Comparison of ENCODE assay signal across 14 cellular contexts in the genomic region with DNA sequence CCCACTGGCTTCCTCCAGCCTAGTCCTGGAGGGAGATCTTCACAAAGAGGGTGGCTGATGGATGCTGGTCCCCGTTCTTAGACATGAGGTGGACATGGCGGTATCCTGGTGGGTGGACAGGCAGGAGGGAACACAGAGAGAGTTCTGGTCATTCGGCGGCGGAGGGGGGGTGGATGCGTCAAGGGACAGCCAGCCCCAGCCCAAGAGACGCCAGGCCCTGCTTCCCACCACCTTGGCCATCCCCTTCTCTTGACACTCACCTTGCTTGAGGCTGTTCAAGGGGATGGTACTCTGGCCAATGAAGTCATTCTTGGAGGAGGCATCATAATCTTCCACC. TPM values are rescaled to one million over a fixed set of nuclear protein-coding genes. Genes with fewer than 3 reads are reported as not detected.
A peak's percentile ranks its signal among the peaks of the same experiment; 100 is the strongest.
DNase-seq lines count a peak whose midpoint lies in the region; ATAC-seq and TF ChIP-seq lines count a peak whose summit lies in the region.
"Had no signal": no experiment of that assay in that cellular context is flagged by ENCODE, and none has a peak within 500 bp of the region (broad histone marks: within the 10 kb centered on the region; RNA-seq: fewer than 3 reads in every experiment).

No MANE protein-coding gene starts in this region.

- H3K23ac ChIP-seq in IMR-90 (ENCODE audit: low read depth, low read length) = no peak overlapping the region

- H3K27ac Mint-ChIP-seq in CD4-positive, alpha-beta T cell = no peak overlapping the region
- peak overlapping the region; percentile 67 to 68 for H3K27ac Mint-ChIP-seq in effector memory CD8-positive, alpha-beta T cell
- H3K27ac Mint-ChIP-seq: CD4-positive, CD25-positive, alpha-beta regulatory T cell; H9 had no signal

- H3K36me3 ChIP-seq in IMR-90 (ENCODE audit: control insufficient read depth, insufficient read depth, low read length) = peaks cover 29% of the 10 kb centered on the region
- no peaks in the 10 kb centered on the region for H3K36me3 ChIP-seq in mucosa of descending colon (ENCODE audit: low read depth)
- H3K36me3 ChIP-seq: BE2C had no signal

- H4K91ac ChIP-seq in IMR-90 (ENCODE audit: insufficient read depth, low read depth, low read length) = no peak overlapping the region

- H3K4me3 ChIP-seq in IMR-90 (ENCODE audit: insufficient read depth, low read depth, low read length) (no peak overlapping the region), mucosa of descending colon (no peak overlapping the region)

- H2BK15ac ChIP-seq in IMR-90 (ENCODE audit: low read depth, low read length) = no peak overlapping the region

- no peak for TF ChIP-seq RAD21 in IMR-90 (IDR thresholded peaks at IDR 0.05; ENCODE audit: low read length)

- peaks cover 8% of the 10 kb centered on the region; the same call in 1 of the 2 replicates for H3K9me1 ChIP-seq in IMR-90 (ENCODE audit: insufficient read depth, low read length)

- H4K20me1 ChIP-seq in IMR-90 (ENCODE audit: insufficient read depth, low read length) = peaks cover 8% of the 10 kb centered on the region; the same call in 1 of the 2 replicates

- H3K27me3 Mint-ChIP-seq in CD4-positive, alpha-beta T cell = no peaks in the 10 kb centered on the region
- H3K27me3 Mint-ChIP-seq in effector memory CD8-positive, alpha-beta T cell = no peaks in the 10 kb centered on the region
- H3K27me3 Mint-ChIP-seq: CD4-positive, CD25-positive, alpha-beta regulatory T cell had no signal

- 100% methylated on average over 1 of the region's 7 CpGs; no CpG with 5 or more reads in 1 of the 2 experiments for WGBS in IMR-90 (ENCODE audit: extremely low coverage in 2 of 2, insufficient read length in 1 of 2), 2 experiments

- peaks cover 19% of the 10 kb centered on the region for H3K4me1 Mint-ChIP-seq in CD4-positive, alpha-beta T cell (ENCODE audit: low read depth)
- H3K4me1 Mint-ChIP-seq in effector memory CD8-positive, alpha-beta T cell (ENCODE audit: low read depth in 2 of 2) = peaks cover 21% of the 10 kb centered on the region in 2 donors

- H3K56ac ChIP-seq in IMR-90 (ENCODE audit: extremely low read depth, insufficient read depth, low read length) = no peak overlapping the region

- CTCF ChIA-PET in CD4-positive, alpha-beta T cell (lab: Charles Lee) = no interaction called here
- CTCF ChIA-PET in IMR-90 (lab: Yijun Ruan, JAX) = no interaction called here

- no peaks in the 10 kb centered on the region for H3K27me3 ChIP-seq in CD4-positive, alpha-beta T cell (ENCODE audit: control insufficient read depth, insufficient read depth, low read length)
- H3K27me3 ChIP-seq in IMR-90 (ENCODE audit: control insufficient read depth, insufficient read depth, low read length) = no peaks in the 10 kb centered on the region
- H3K27me3 ChIP-seq: BE2C had no signal

- no peak overlapping the region for H2BK5ac ChIP-seq in IMR-90 (ENCODE audit: low read depth, low read length, poor library complexity, severe bottlenecking)

- H3K4ac ChIP-seq in IMR-90 (ENCODE audit: low read depth, low read length) = no peak overlapping the region

- no peak overlapping the region for H4K8ac ChIP-seq in IMR-90 (ENCODE audit: low read depth in 2 of 2, low read length in 2 of 2)

- H2AK5ac ChIP-seq in IMR-90 (ENCODE audit: low read depth, low read length) = no peak overlapping the region

- H2AK9ac ChIP-seq in IMR-90 (replicated peaks; ENCODE audit: low read depth, low read length, poor library complexity) = peak overlapping the region; percentile 72

- H2BK20ac ChIP-seq in IMR-90 (ENCODE audit: low read depth, low read length) = no peak overlapping the region

- no peak for TF ChIP-seq POLR2A in IMR-90 (IDR thresholded peaks at IDR 0.05; ENCODE audit: low read depth, low read length)

- H3K9me3 ChIP-seq in CD4-positive, alpha-beta T cell (ENCODE audit: control insufficient read depth, low read length) = no peaks in the 10 kb centered on the region
- no peaks in the 10 kb centered on the region for H3K9me3 ChIP-seq in IMR-90 (ENCODE audit: control insufficient read depth, insufficient read depth, low read length)
- no peaks in the 10 kb centered on the region for H3K9me3 ChIP-seq in mucosa of descending colon
- H3K9me3 ChIP-seq: BE2C, Caco-2 had no signal

- no peak for DNase-seq in CD4-positive, alpha-beta T cell
- DNase-seq in IMR-90 (no peak), mucosa of descending colon (peak in 2 of 3 donors; percentile 41 to 46), NCI-H1930 (lab: John Stamatoyannopoulos, UW) (no peak), NCI-H2081 (lab: John Stamatoyannopoulos, UW) (no peak), SHP77 treated with DMSO at 0.1 percent for 48 hours (lab: John Stamatoyannopoulos, UW) (no peak)
- DNase-seq in effector memory CD8-positive, alpha-beta T cell = no peak
- DNase-seq: ACHN; BE2C; C1 segment of cervical spinal cord; Caco-2; CD4-positive, CD25-positive, alpha-beta regulatory T cell; H9 had no signal

- no peak overlapping the region for H2BK120ac ChIP-seq in IMR-90 (ENCODE audit: low read depth, low read length)

- no peaks in the 10 kb centered on the region for H3K79me1 ChIP-seq in IMR-90 (ENCODE audit: low read depth in 1 of 2, low read length in 2 of 2)

- BruUV-seq in IMR-90 (replicated peaks; lab: Mats Ljungman, UMichigan) = no TSS peak

- H3K9ac ChIP-seq in IMR-90 (ENCODE audit: low read depth, low read length) = no peak overlapping the region

- in situ Hi-C loops in IMR-90 (cut with MboI; ENCODE audit: low sequenced_read_pairs) = no loop called here

- no peaks in the 10 kb centered on the region for H3K9me3 Mint-ChIP-seq in CD4-positive, alpha-beta T cell
- no peaks in the 10 kb centered on the region for H3K9me3 Mint-ChIP-seq in effector memory CD8-positive, alpha-beta T cell
- H3K9me3 Mint-ChIP-seq: H9 had no signal

- H3K18ac ChIP-seq in IMR-90 (ENCODE audit: low read depth, low read length) = no peak overlapping the region

- no peak overlapping the region for H3K14ac ChIP-seq in IMR-90 (replicated peaks; ENCODE audit: low read depth, low read length)

- no peak overlapping the region for H3K4me3 Mint-ChIP-seq in CD4-positive, alpha-beta T cell
- no peak overlapping the region for H3K4me3 Mint-ChIP-seq in effector memory CD8-positive, alpha-beta T cell
- H3K4me3 Mint-ChIP-seq: H9 had no signal

- peaks cover 43% of the 10 kb centered on the region for H3K36me3 Mint-ChIP-seq in CD4-positive, alpha-beta T cell (ENCODE audit: low read depth)
- H3K36me3 Mint-ChIP-seq in effector memory CD8-positive, alpha-beta T cell (ENCODE audit: insufficient read depth) = peaks cover 17% of the 10 kb centered on the region

- no peak overlapping the region for H4K5ac ChIP-seq in IMR-90 (ENCODE audit: low read depth, low read length)

- POLR2A ChIA-PET in CD4-positive, alpha-beta T cell (lab: Charles Lee) = no interaction called here
- POLR2A ChIA-PET in IMR-90 (lab: Charles Lee; ENCODE audit: unreplicated experiment) = no interaction called here

- no peak for TF ChIP-seq CTCF in CD4-positive, alpha-beta T cell (IDR thresholded peaks at IDR 0.05)
- TF ChIP-seq CTCF in IMR-90 (conservative IDR thresholded peaks at IDR 0.05; ENCODE audit: low read depth, low read length) = no peak
- TF ChIP-seq CTCF in mucosa of descending colon (IDR thresholded peaks at IDR 0.05) = no peak

- intact Hi-C loops in CD4-positive, alpha-beta T cell (cut with DNase I, micrococcal nuclease) = loop anchor here in 1 of 2 experiments (10.0 kb wide), 2 partner anchors 1167 to 1377 kb away; partner anchors contain the start of gene SLC25A38
- intact Hi-C loops in IMR-90 (cut with micrococcal nuclease) = no loop called here
- intact Hi-C loops in mucosa of descending colon (cut with DNase I, micrococcal nuclease) = no loop called here

- ATAC-seq in CD4-positive, alpha-beta T cell (ENCODE audit: poor library complexity) = no peak
- ATAC-seq in IMR-90 (ENCODE audit: low read depth) (no peak), mucosa of descending colon (no peak), HG02759 (IDR thresholded peaks at IDR 0.05; ENCODE audit: unreplicated experiment) (no peak)
- ATAC-seq in effector memory CD8-positive, alpha-beta T cell (replicated peaks) = no peak

- H3K4me2 ChIP-seq in IMR-90 (ENCODE audit: low read depth, low read length) = no peak overlapping the region

- H3K4me1 ChIP-seq in IMR-90 (ENCODE audit: control insufficient read depth, insufficient read depth, low read length) (no peaks in the 10 kb centered on the region), mucosa of descending colon (ENCODE audit: low read depth) (peaks cover 27% of the 10 kb centered on the region)
- H3K4me1 ChIP-seq: BE2C had no signal

- dilution Hi-C loops in IMR-90 (cut with HindIII; ENCODE audit: low sequenced_read_pairs, unreplicated experiment) = no loop called here

- peak overlapping the region; percentile 11 for H3K27ac ChIP-seq in CD4-positive, alpha-beta T cell (ENCODE audit: low read depth, low read length)
- no peak overlapping the region for H3K27ac ChIP-seq in IMR-90 (ENCODE audit: insufficient read depth, low read length)

- H2AFZ ChIP-seq in IMR-90 (replicated peaks; ENCODE audit: low read length, poor library complexity) = no peak overlapping the region

TF ChIP-seq in IMR-90, 13 proteins besides CTCF, POLR2A, EP300 and RAD21 (continues in another document):
- no peak for TF ChIP-seq BHLHE40 (IDR thresholded peaks at IDR 0.05; ENCODE audit: low read depth, low read length)
- TF ChIP-seq FOS (IDR thresholded peaks at IDR 0.05; ENCODE audit: low read depth, low read length) = no peak
- no peak for TF ChIP-seq MXI1 (IDR thresholded peaks at IDR 0.05; ENCODE audit: borderline replicate concordance, low read depth, low read length)
- TF ChIP-seq CEBPB (IDR thresholded peaks at IDR 0.05; ENCODE audit: low read depth, low read length) = no peak
- no peak for TF ChIP-seq RFX5 (IDR thresholded peaks at IDR 0.05; ENCODE audit: low read depth, low read length)

RNA-seq across cellular contexts. Expression of gene VILL, which starts 17.1 kb away (rescaled TPM):
- total RNA-seq in CD4-positive, alpha-beta T cell = 10 to 100 TPM; 23.2 to 24.4 TPM
- 2.3 and 2.5 TPM in 2 replicates for total RNA-seq in IMR-90 (2012; rRNA removed)
- 4.5 and 4.7 TPM in 2 replicates for polyA plus RNA-seq in IMR-90 (2012; rRNA removed)
- polyA plus RNA-seq in IMR-90 (2012; cell fraction: cytosol; rRNA removed) = 1.3 and 3.7 TPM in 2 replicates
- polyA plus RNA-seq in IMR-90 (2012; cell fraction: nucleus; rRNA removed; ENCODE audit: low replicate concordance) = 15.6 and 35.8 TPM in 2 replicates
- 100 to 1,000 TPM in 2 of 3 donors, 10 to 100 TPM in 1; 69.7 to 197 (median 150) TPM for total RNA-seq in mucosa of descending colon

RNA-seq across cellular contexts. Expression of gene PLCD1, which starts 21.7 kb away (rescaled TPM):
- total RNA-seq in CD4-positive, alpha-beta T cell = 10 to 100 TPM; 67.0 to 69.8 TPM
- total RNA-seq in IMR-90 (2012; rRNA removed) (15.0 and 16.3 TPM in 2 replicates), mucosa of descending colon (100 to 1,000 TPM in 1 of 3 donors, 10 to 100 TPM in 2; 38.2 to 113 (median 66.5) TPM)
- polyA plus RNA-seq in IMR-90 (2012; rRNA removed) = 13.2 and 14.9 TPM in 2 replicates
- polyA plus RNA-seq in IMR-90 (2012; cell fraction: cytosol; rRNA removed) = 7.0 and 12.3 TPM in 2 replicates
- 21.6 and 50.5 TPM in 2 replicates for polyA plus RNA-seq in IMR-90 (2012; cell fraction: nucleus; rRNA removed; ENCODE audit: low replicate concordance)

RNA-seq across cellular contexts. Expression of gene DLEC1, which starts 31.3 kb away (rescaled TPM):
- total RNA-seq in CD4-positive, alpha-beta T cell = 1 to 10 TPM; 4.4 to 5.1 TPM
- total RNA-seq in IMR-90 (2012; rRNA removed) (not detected in 2 replicates), mucosa of descending colon (1 to 10 TPM in 2 of 3 donors, under 1 TPM in 1; 0.73 to 1.7 (median 1.5) TPM)
- polyA plus RNA-seq in IMR-90 (2012; rRNA removed) = 0.03 TPM in 1 of 2 replicates, not detected in the other
- polyA plus RNA-seq in IMR-90 (2012; cell fraction: cytosol; rRNA removed) = not detected in 2 replicates
- polyA plus RNA-seq in IMR-90 (2012; cell fraction: nucleus; rRNA removed; ENCODE audit: low replicate concordance) = 0.17 and 0.18 TPM in 2 replicates

Comparison
In these comparisons a context has a peak if more than half of its experiments do, and no peak if none do; other contexts are left out.
1. DNase-seq: peak in mucosa of descending colon (2 of 3); none in CD4-positive, alpha-beta T cell (0 of 10), IMR-90 (single experiment), effector memory CD8-positive, alpha-beta T cell (0 of 3), NCI-H1930 (0 of 2), NCI-H2081 (0 of 2) and SHP77 treated with DMSO at 0.1 percent for 48 hours (single experiment).